In genomic region chr17:75326587-75326955, GRCh38 we compare ENCODE assay signal across 13 cellular contexts. TPM values are rescaled to one million over a fixed set of nuclear protein-coding genes. Genes with fewer than 3 reads are reported as not detected.
A peak's percentile ranks its signal among the peaks of the same experiment; 100 is the strongest.
DNase-seq lines count a peak whose midpoint lies in the region; ATAC-seq and TF ChIP-seq lines count a peak whose summit lies in the region.
"Had no signal": no experiment of that assay in that cellular context is flagged by ENCODE, and none has a peak within 500 bp of the region (broad histone marks: within the 10 kb centered on the region; RNA-seq: fewer than 3 reads in every experiment).

No MANE protein-coding gene starts in this region.

- no peak for ATAC-seq in stimulated activated naive B cell treated with anti-CD40 and anti-IgM and Interleukin-4, amounts not matched to agents 10 μg/mL and 1 μg/mL and 100 μg/mL, for 72 hours (replicated peaks)
- no peak for ATAC-seq in HG02938 (IDR thresholded peaks at IDR 0.05; ENCODE audit: unreplicated experiment)
- ATAC-seq in GM18502 (IDR thresholded peaks at IDR 0.05; ENCODE audit: poor library complexity, unreplicated experiment), result no peak

- H3K9me3 Mint-ChIP-seq in activated naive CD4-positive, alpha-beta T cell treated with anti-CD3 and anti-CD28 coated beads for 36 hours, result no peaks in the 10 kb centered on the region
- H3K9me3 Mint-ChIP-seq in stimulated activated naive B cell treated with anti-CD40 and anti-IgM and Interleukin-4, amounts not matched to agents 10 μg/mL and 1 μg/mL and 100 μg/mL, for 72 hours, result no peaks in the 10 kb centered on the region
- H3K9me3 Mint-ChIP-seq: nephron had no signal

- H3K9me2 ChIP-seq in OCI-LY7 (ENCODE audit: insufficient read depth, low read length), result no peaks in the 10 kb centered on the region

- H3K4me3 ChIP-seq in OCI-LY7 (ENCODE audit: low read depth, low read length, poor library complexity, severe bottlenecking), result no peak overlapping the region
- H3K4me3 ChIP-seq in dorsolateral prefrontal cortex, result no peak overlapping the region
- H3K4me3 ChIP-seq: tibial nerve had no signal

- CTCF ChIA-PET in activated naive CD4-positive, alpha-beta T cell treated with anti-CD3 and anti-CD28 coated beads for 36 hours (lab: Charles Lee), result interaction anchor here (0.6 to 2.1 kb wide), 13 partner anchors 10 to 190 kb away, joined by 3 to 11 read pairs (median 3); partner anchors contain the start of gene TSEN54
- CTCF ChIA-PET in OCI-LY7 (lab: Charles Lee; ENCODE audit: unreplicated experiment), result interaction anchor here (0.6 to 1.4 kb wide), 2 partner anchors 11 to 56 kb away, joined by 3 to 6 read pairs; partner anchors contain the start of gene MIF4GD

- H3K4me1 ChIP-seq in OCI-LY7 (ENCODE audit: insufficient read depth, low read length, poor library complexity, severe bottlenecking), result peaks cover 58% of the 10 kb centered on the region

- no peak overlapping the region for H3K4me2 ChIP-seq in OCI-LY7 (ENCODE audit: low read length)

- H3K36me3 Mint-ChIP-seq in activated naive CD4-positive, alpha-beta T cell treated with anti-CD3 and anti-CD28 coated beads for 36 hours (ENCODE audit: low read depth), result peaks cover 33% of the 10 kb centered on the region
- peaks cover 33 to 55% of the 10 kb centered on the region in 2 donors for H3K36me3 Mint-ChIP-seq in stimulated activated naive B cell treated with anti-CD40 and anti-IgM and Interleukin-4, amounts not matched to agents 10 μg/mL and 1 μg/mL and 100 μg/mL, for 72 hours

- peaks cover 84% of the 10 kb centered on the region for H3K79me2 ChIP-seq in OCI-LY7 (ENCODE audit: insufficient read depth, low read depth, low read length)

- no peak overlapping the region for H2AFZ ChIP-seq in OCI-LY7 (ENCODE audit: low read length)

- no peaks in the 10 kb centered on the region for H3K27me3 Mint-ChIP-seq in activated naive CD4-positive, alpha-beta T cell treated with anti-CD3 and anti-CD28 coated beads for 36 hours (ENCODE audit: low read depth)
- H3K27me3 Mint-ChIP-seq in stimulated activated naive B cell treated with anti-CD40 and anti-IgM and Interleukin-4, amounts not matched to agents 10 μg/mL and 1 μg/mL and 100 μg/mL, for 72 hours, result no peaks in the 10 kb centered on the region

- BruUV-seq in OCI-LY7 (replicated peaks; lab: Mats Ljungman, UMichigan), result no TSS peak

- peak overlapping the region; percentile 74 for H3K27ac Mint-ChIP-seq in activated naive CD4-positive, alpha-beta T cell treated with anti-CD3 and anti-CD28 coated beads for 36 hours
- peak overlapping the region; percentile 95 for H3K27ac Mint-ChIP-seq in stimulated activated naive B cell treated with anti-CD40 and anti-IgM and Interleukin-4, amounts not matched to agents 10 μg/mL and 1 μg/mL and 100 μg/mL, for 72 hours
- H3K27ac Mint-ChIP-seq: nephron had no signal

- H3K36me3 ChIP-seq in OCI-LY7 (ENCODE audit: insufficient read depth, low read length), result peaks cover 89% of the 10 kb centered on the region

- H3K27me3 ChIP-seq in dorsolateral prefrontal cortex, result no peaks in the 10 kb centered on the region
- H3K27me3 ChIP-seq: tibial nerve had no signal

- H3K4me3 Mint-ChIP-seq in activated naive CD4-positive, alpha-beta T cell treated with anti-CD3 and anti-CD28 coated beads for 36 hours, result no peak overlapping the region
- peak overlapping the region; percentile 45 to 69 for H3K4me3 Mint-ChIP-seq in stimulated activated naive B cell treated with anti-CD40 and anti-IgM and Interleukin-4, amounts not matched to agents 10 μg/mL and 1 μg/mL and 100 μg/mL, for 72 hours
- H3K4me3 Mint-ChIP-seq: nephron had no signal

- peaks cover 33% of the 10 kb centered on the region for H3K4me1 Mint-ChIP-seq in activated naive CD4-positive, alpha-beta T cell treated with anti-CD3 and anti-CD28 coated beads for 36 hours (ENCODE audit: low read depth)
- H3K4me1 Mint-ChIP-seq in stimulated activated naive B cell treated with anti-CD40 and anti-IgM and Interleukin-4, amounts not matched to agents 10 μg/mL and 1 μg/mL and 100 μg/mL, for 72 hours, result peaks cover 29 to 75% of the 10 kb centered on the region in 2 donors

- intact Hi-C loops in activated naive CD4-positive, alpha-beta T cell treated with anti-CD3 and anti-CD28 coated beads for 36 hours (cut with micrococcal nuclease), result no loop called here
- intact Hi-C loops in OCI-LY7 (cut with micrococcal nuclease; ENCODE audit: unreplicated experiment) (no loop called here), dorsolateral prefrontal cortex (cut with DNase I) (loop anchor here (5.0 to 10.0 kb wide), 3 partner anchors 66 to 196 kb away; partner anchors contain the start of genes CASKIN2 (in 1 of the 2) and TSEN54 (in 1 of the 2))

- no peak for TF ChIP-seq CTCF in OCI-LY7 (conservative IDR thresholded peaks at IDR 0.05; ENCODE audit: low read length)
- no peak for TF ChIP-seq CTCF in dorsolateral prefrontal cortex (IDR thresholded peaks at IDR 0.05 in 54 of 56, conservative IDR thresholded peaks at IDR 0.05 in 2 of 56; ENCODE audit: low read depth in 1 of 56, partially characterized antibody in 56 of 56)

- H3K27ac ChIP-seq in OCI-LY7 (ENCODE audit: low read depth, low read length, poor library complexity, severe bottlenecking), result peak overlapping the region; percentile 47
- peak overlapping the region in 45 of 59 donors; percentile 3 to 79 (median 53) for H3K27ac ChIP-seq in dorsolateral prefrontal cortex

- POLR2A ChIA-PET in OCI-LY7 (lab: Charles Lee), result interaction anchor here (0.8 to 23.2 kb wide), 7 partner anchors 9 to 625 kb away, joined by 3 to 393 read pairs (median 4); partner anchors contain the start of gene SLC25A19

- DNase-seq in activated naive CD4-positive, alpha-beta T cell treated with anti-CD3 and anti-CD28 coated beads for 36 hours, result no peak
- DNase-seq in activated naive CD4-positive, alpha-beta T cell treated with anti-CD3 and anti-CD28 coated beads, Interleukin-2, amount 50 U/mL, for 16 hours, result no peak
- DNase-seq in OCI-LY7 (ENCODE audit: low spot score) (no peak), dorsolateral prefrontal cortex (no peak), GM19240 (ENCODE audit: insufficient read length, low spot score) (no peak)
- DNase-seq in stimulated activated naive B cell treated with anti-CD40 and anti-IgM and Interleukin-4, amounts not matched to agents 10 μg/mL and 1 μg/mL and 100 μg/mL, for 72 hours, result no peak
- DNase-seq: activated effector memory CD4-positive, alpha-beta T cell treated with anti-CD3 and anti-CD28 coated beads, Interleukin-2, amount 50 U/mL, for 16 hours; effector CD8-positive, alpha-beta T cell; stimulated activated CD4-positive, alpha-beta T cell treated with anti-CD3 and anti-CD28 coated beads, Interleukin-2, amount 100 ng/mL, for 24 hours had no signal

- H3K9me3 ChIP-seq in OCI-LY7 (ENCODE audit: low read length), result no peaks in the 10 kb centered on the region
- H3K9me3 ChIP-seq: tibial nerve had no signal

- no peaks in the 10 kb centered on the region for H4K20me1 ChIP-seq in OCI-LY7 (ENCODE audit: insufficient read depth, low read length)

RNA-seq across cellular contexts. Expression of gene SLC25A19, which starts 37.3 kb away (rescaled TPM):
- 10 to 100 TPM; 47.5 to 48.4 TPM for total RNA-seq in activated naive CD4-positive, alpha-beta T cell treated with anti-CD3 and anti-CD28 coated beads for 36 hours
- 113 TPM in 2 replicates for total RNA-seq in OCI-LY7 (2014; rRNA removed; shearing (Covaris generic))
- total RNA-seq in OCI-LY7 (2022) (118 and 144 TPM in 2 replicates), dorsolateral prefrontal cortex (10 to 100 TPM in 116 of 120 experiments, 1 to 10 TPM in 4; 8.5 to 25.5 (median 15.6) TPM)

RNA-seq across cellular contexts. Expression of gene MIF4GD, which starts 55.5 kb away (rescaled TPM):
- 10 to 100 TPM; 43.4 to 45.3 TPM for total RNA-seq in activated naive CD4-positive, alpha-beta T cell treated with anti-CD3 and anti-CD28 coated beads for 36 hours
- 69.4 and 70.9 TPM in 2 replicates for total RNA-seq in OCI-LY7 (2014; rRNA removed; shearing (Covaris generic))
- total RNA-seq in OCI-LY7 (2022) (132 and 139 TPM in 2 replicates), dorsolateral prefrontal cortex (10 to 100 TPM in 111 of 120 experiments, 1 to 10 TPM in 9; 7.9 to 31.1 (median 15.6) TPM)

Comparison
In these comparisons a context has a peak if more than half of its experiments do, and no peak if none do; other contexts are left out.
1. intact Hi-C loops: an anchor here in dorsolateral prefrontal cortex (5.0 to 10.0 kb wide); none called in activated naive CD4-positive, alpha-beta T cell treated with anti-CD3 and anti-CD28 coated beads for 36 hours and OCI-LY7.